ENCODE assay signal across 12 cellular contexts in genomic region chr21:46181436-46181835, GRCh38.
"Had no signal": no experiment of that assay in that cellular context is flagged by ENCODE, and none has a peak within 500 bp of the region (broad histone marks: within the 10 kb centered on the region; RNA-seq: fewer than 3 reads in every experiment).

No MANE protein-coding gene starts in this region.

- H3K36me3 Mint-ChIP-seq: activated naive CD4-positive, alpha-beta T cell treated with anti-CD3 and anti-CD28 coated beads, Interleukin-2, amount 50 U/mL, for 24 hours had no signal

- H3K4me1 Mint-ChIP-seq: activated naive CD4-positive, alpha-beta T cell treated with anti-CD3 and anti-CD28 coated beads, Interleukin-2, amount 50 U/mL, for 24 hours had no signal

- H3K27ac Mint-ChIP-seq: activated naive CD4-positive, alpha-beta T cell treated with anti-CD3 and anti-CD28 coated beads, Interleukin-2, amount 50 U/mL, for 24 hours; activated T-cell treated with anti-CD3 and anti-CD28 coated beads, Interleukin-2, amount 50 U/mL, for 24 hours had no signal

- H3K4me3 ChIP-seq: hepatocyte, SK-N-MC, skin epidermis, stomach had no signal

- H3K27me3 ChIP-seq: hepatocyte had no signal

- H3K4me3 Mint-ChIP-seq: activated naive CD4-positive, alpha-beta T cell treated with anti-CD3 and anti-CD28 coated beads, Interleukin-2, amount 50 U/mL, for 24 hours; activated T-cell treated with anti-CD3 and anti-CD28 coated beads, Interleukin-2, amount 50 U/mL, for 24 hours had no signal

- DNase-seq: activated CD4-positive, alpha-beta T cell treated with anti-CD3 and anti-CD28 coated beads, Interleukin-2, amount 50 U/mL, for 48 hours; activated CD4-positive, CD25-positive, alpha-beta regulatory T cell treated with anti-CD3 and anti-CD28 coated beads, Interleukin-2, amount 50 U/mL, for 72 hours; caudate nucleus; stomach; T-helper 9 cell had no signal

- ATAC-seq: esophagus mucosa had no signal

- H3K9ac ChIP-seq: parathyroid adenoma had no signal

- H3K4me1 ChIP-seq: parathyroid adenoma had no signal

- H3K27ac ChIP-seq: hepatocyte, parathyroid adenoma, SK-N-MC had no signal

- H3K27me3 Mint-ChIP-seq: activated naive CD4-positive, alpha-beta T cell treated with anti-CD3 and anti-CD28 coated beads, Interleukin-2, amount 50 U/mL, for 24 hours; activated T-cell treated with anti-CD3 and anti-CD28 coated beads, Interleukin-2, amount 50 U/mL, for 24 hours had no signal
